Comparison of ENCODE assay signal across 27 cellular contexts in the genomic region with DNA sequence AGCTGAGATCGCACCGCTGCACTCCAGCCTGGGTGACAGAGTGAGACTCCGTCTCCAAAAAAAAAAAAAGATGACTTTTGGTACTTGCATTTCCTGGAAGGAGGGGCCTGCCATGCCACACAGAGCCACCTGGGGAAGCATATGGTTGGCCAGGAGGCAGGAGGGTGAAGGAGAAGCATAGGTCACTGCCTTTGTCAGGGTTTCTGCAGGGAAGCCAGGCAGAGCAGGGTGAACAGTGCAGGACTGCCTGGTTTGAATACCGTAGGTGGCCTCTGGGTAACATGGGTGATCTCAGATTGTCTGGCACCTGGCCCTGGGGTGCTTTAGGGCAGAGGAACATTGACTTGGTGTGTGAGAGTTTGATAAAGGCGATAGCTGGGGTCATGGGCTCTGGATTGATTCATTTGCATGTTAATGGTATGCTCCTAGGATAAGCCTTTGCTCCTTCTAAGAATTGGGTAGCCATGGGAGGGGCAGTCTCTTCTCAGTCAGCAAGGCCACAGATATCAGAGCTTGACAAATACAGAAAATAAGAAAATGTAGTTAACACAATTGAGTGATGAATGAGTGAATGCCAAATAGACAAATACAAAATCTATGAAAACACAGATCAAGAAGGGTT.
"Had no signal": no experiment of that assay in that cellular context is flagged by ENCODE, and none has a peak within 500 bp of the region (broad histone marks: within the 10 kb centered on the region; RNA-seq: fewer than 3 reads in every experiment).

No MANE protein-coding gene starts in this region.

- H3K27ac Mint-ChIP-seq: activated naive CD8-positive, alpha-beta T cell treated with anti-CD3 and anti-CD28 coated beads, Interleukin-2, amount 10 ng/mL, durations not matched to agents 7 days and 5 days; activated T-helper 2 cell treated with anti-CD3 and anti-CD28 coated beads, Interferon-gamma antibody, Interleukin-2, Interleukin-4, amounts not matched to agents 10 μg/mL and 5 μg/mL and 100 μg/mL, durations not matched to agents 14 hours and 24 hours and 36 hours; immature natural killer cell; naive thymus-derived CD8-positive, alpha-beta T cell; progenitor cell of endocrine pancreas; type B pancreatic cell had no signal

- DNase-seq: activated CD4-positive, alpha-beta T cell treated with anti-CD3 and anti-CD28 coated beads for 4 hours; activated CD4-positive, alpha-beta T cell treated with anti-CD3 and anti-CD28 coated beads, Interleukin-2, amount 50 U/mL, for 48 hours; activated CD4-positive, CD25-positive, alpha-beta regulatory T cell; activated CD8-positive, alpha-beta memory T cell treated with anti-CD3 and anti-CD28 coated beads, Interleukin-2, amount 50 U/mL, for 48 hours; activated naive CD4-positive, alpha-beta T cell; activated naive CD8-positive, alpha-beta T cell treated with anti-CD3 and anti-CD28 coated beads, Interleukin-2, amount 10 ng/mL, durations not matched to agents 7 days and 5 days; activated T-cell treated with anti-CD3 and anti-CD28 coated beads, Interleukin-2, amount 50 U/mL, for 4 hours; amniotic stem cell; cerebellar nuclear complex; foreskin fibroblast; immature natural killer cell; kidney glomerular epithelial cell; left lung; naive thymus-derived CD8-positive, alpha-beta T cell; retina; stimulated activated CD4-positive, alpha-beta T cell treated with anti-CD3 and anti-CD28 coated beads, Interleukin-4, amount 100 ng/mL, for 24 hours; stimulated activated naive CD4-positive, alpha-beta T cell treated with Interleukin-2 at 50 U/mL for 16 hours; T-helper 9 cell had no signal

- H3K27ac ChIP-seq: breast epithelium, coronary artery, epithelial cell of prostate, left lung, thoracic aorta, vagina had no signal

- H3K36me3 Mint-ChIP-seq: activated naive CD8-positive, alpha-beta T cell treated with anti-CD3 and anti-CD28 coated beads, Interleukin-2, amount 10 ng/mL, durations not matched to agents 7 days and 5 days; immature natural killer cell had no signal

- H3K4me3 ChIP-seq: breast epithelium, coronary artery, left lung, lung, thoracic aorta, vagina had no signal

- H3K4me3 Mint-ChIP-seq: activated naive CD8-positive, alpha-beta T cell treated with anti-CD3 and anti-CD28 coated beads, Interleukin-2, amount 10 ng/mL, durations not matched to agents 7 days and 5 days; activated T-cell treated with anti-CD3 and anti-CD28 coated beads, Interleukin-2, amount 50 U/mL, for 4 hours; immature natural killer cell; naive thymus-derived CD8-positive, alpha-beta T cell; type B pancreatic cell had no signal

- H3K27me3 Mint-ChIP-seq: progenitor cell of endocrine pancreas had no signal

- H3K4me1 ChIP-seq: left lung had no signal

- H3K27me3 ChIP-seq: breast epithelium, left lung, vagina had no signal

- H3K9me3 ChIP-seq: breast epithelium, thoracic aorta, vagina had no signal

- H3K36me3 ChIP-seq: breast epithelium, left lung, thoracic aorta, vagina had no signal

- H3K4me1 Mint-ChIP-seq: activated naive CD8-positive, alpha-beta T cell treated with anti-CD3 and anti-CD28 coated beads, Interleukin-2, amount 10 ng/mL, durations not matched to agents 7 days and 5 days; immature natural killer cell; naive thymus-derived CD8-positive, alpha-beta T cell had no signal
